Comparison of ENCODE assay signal across 15 cellular contexts in the genomic region with DNA sequence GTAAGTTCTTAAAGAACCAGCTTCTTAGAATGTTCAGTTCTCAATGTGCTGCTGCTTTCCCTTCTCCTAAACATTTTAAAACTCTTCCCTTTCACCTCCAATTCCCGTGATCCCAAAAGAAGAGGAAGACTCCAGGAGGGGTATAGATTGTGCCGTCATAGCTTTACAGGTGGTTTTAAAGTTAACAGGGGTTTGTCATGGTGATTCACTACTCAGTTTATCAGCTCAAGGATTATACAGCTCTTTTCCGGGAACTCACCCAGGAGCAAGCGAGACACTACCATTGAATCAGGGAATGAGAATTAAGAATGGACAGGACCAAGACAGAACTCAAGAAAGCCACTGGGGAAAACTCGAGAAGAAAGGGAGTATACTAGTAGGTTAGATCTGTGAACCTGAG.
A peak's percentile ranks its signal among the peaks of the same experiment; 100 is the strongest.
DNase-seq lines count a peak whose midpoint lies in the region; ATAC-seq and TF ChIP-seq lines count a peak whose summit lies in the region.
"Had no signal": no experiment of that assay in that cellular context is flagged by ENCODE, and none has a peak within 500 bp of the region (broad histone marks: within the 10 kb centered on the region; RNA-seq: fewer than 3 reads in every experiment).

No MANE protein-coding gene starts in this region.

- no CpG with 5 or more reads among the region's 5 CpGs for WGBS in IMR-90 (ENCODE audit: extremely low coverage in 2 of 2, insufficient read length in 1 of 2), 2 experiments

- ATAC-seq in CD4-positive, alpha-beta T cell (ENCODE audit: poor library complexity), result no peak
- ATAC-seq in IMR-90 (ENCODE audit: low read depth), result no peak
- no peak for ATAC-seq in natural killer cell
- ATAC-seq in GM21447 (IDR thresholded peaks at IDR 0.05; ENCODE audit: unreplicated experiment), result no peak
- ATAC-seq: A549 had no signal

- no peak overlapping the region for H3K4me2 ChIP-seq in IMR-90 (ENCODE audit: low read depth, low read length)
- H3K4me2 ChIP-seq: A549 had no signal

- TF ChIP-seq POLR2A in IMR-90 (IDR thresholded peaks at IDR 0.05; ENCODE audit: low read depth, low read length), result no peak

- dilution Hi-C loops in IMR-90 (cut with HindIII; ENCODE audit: low sequenced_read_pairs, unreplicated experiment), result no loop called here

- H4K20me1 ChIP-seq in IMR-90 (ENCODE audit: insufficient read depth, low read length), result no peaks in the 10 kb centered on the region

- H3K4ac ChIP-seq in IMR-90 (ENCODE audit: low read depth, low read length), result no peak overlapping the region

- BruUV-seq in IMR-90 (replicated peaks; lab: Mats Ljungman, UMichigan), result no TSS peak

- H2BK120ac ChIP-seq in IMR-90 (ENCODE audit: low read depth, low read length), result no peak overlapping the region

- no peaks in the 10 kb centered on the region for H3K79me1 ChIP-seq in IMR-90 (ENCODE audit: low read depth in 1 of 2, low read length in 2 of 2)

- no peak overlapping the region for H2BK15ac ChIP-seq in IMR-90 (ENCODE audit: low read depth, low read length)

- no peak overlapping the region for H3K18ac ChIP-seq in IMR-90 (ENCODE audit: low read depth, low read length)

- no peak overlapping the region for H4K91ac ChIP-seq in IMR-90 (ENCODE audit: insufficient read depth, low read depth, low read length)

- H3K9me1 ChIP-seq in IMR-90 (ENCODE audit: insufficient read depth, low read length), result peaks cover 13% of the 10 kb centered on the region

- H3K9me3 Mint-ChIP-seq in CD4-positive, alpha-beta T cell, result no peaks in the 10 kb centered on the region
- H3K9me3 Mint-ChIP-seq in natural killer cell, result no peaks in the 10 kb centered on the region

- no peak for TF ChIP-seq RAD21 in IMR-90 (IDR thresholded peaks at IDR 0.05; ENCODE audit: low read length)

- H3K27me3 ChIP-seq in CD4-positive, alpha-beta T cell (ENCODE audit: control insufficient read depth, insufficient read depth, low read length), result no peaks in the 10 kb centered on the region
- no peaks in the 10 kb centered on the region for H3K27me3 ChIP-seq in IMR-90 (ENCODE audit: control insufficient read depth, insufficient read depth, low read length)

- no peak overlapping the region for H2AK9ac ChIP-seq in IMR-90 (replicated peaks; ENCODE audit: low read depth, low read length, poor library complexity)

- no peak overlapping the region for H2BK20ac ChIP-seq in IMR-90 (ENCODE audit: low read depth, low read length)

- no peak overlapping the region for H2AK5ac ChIP-seq in IMR-90 (ENCODE audit: low read depth, low read length)

- H4K8ac ChIP-seq in IMR-90 (ENCODE audit: low read depth in 2 of 2, low read length in 2 of 2), result no peak overlapping the region

- H3K27ac Mint-ChIP-seq in CD4-positive, alpha-beta T cell, result peak overlapping the region; percentile 87
- peak overlapping the region; percentile 92 to 95 for H3K27ac Mint-ChIP-seq in natural killer cell

- POLR2A ChIA-PET in CD4-positive, alpha-beta T cell (lab: Charles Lee), result no interaction called here
- POLR2A ChIA-PET in IMR-90 (lab: Charles Lee; ENCODE audit: unreplicated experiment), result no interaction called here

- no peak overlapping the region for H3K27ac ChIP-seq in CD4-positive, alpha-beta T cell (ENCODE audit: low read depth, low read length)
- H3K27ac ChIP-seq in IMR-90 (ENCODE audit: insufficient read depth, low read length) (no peak overlapping the region), angular gyrus (ENCODE audit: low read depth, low read length) (peak overlapping the region; percentile 14)
- H3K27ac ChIP-seq: A549, C4-2B had no signal

- H3K36me3 ChIP-seq in IMR-90 (ENCODE audit: control insufficient read depth, insufficient read depth, low read length), result no peaks in the 10 kb centered on the region
- H3K36me3 ChIP-seq: HAP-1 had no signal

- intact Hi-C loops in CD4-positive, alpha-beta T cell (cut with DNase I, micrococcal nuclease), result loop anchor here in 1 of 2 experiments (10.0 kb wide), 1 partner anchor 960 kb away; no protein-coding TSS in a partner anchor
- intact Hi-C loops in IMR-90 (cut with micrococcal nuclease), result no loop called here
- intact Hi-C loops in natural killer cell (cut with micrococcal nuclease), result loop anchor here (10.0 kb wide), 1 partner anchor 300 kb away; no protein-coding TSS in a partner anchor

- CTCF ChIA-PET in CD4-positive, alpha-beta T cell (lab: Charles Lee), result no interaction called here
- CTCF ChIA-PET in IMR-90 (lab: Yijun Ruan, JAX), result interaction anchor here (0.7 kb wide), 1 partner anchor 70 kb away, joined by 3 read pairs; no protein-coding TSS in a partner anchor

- H3K36me3 Mint-ChIP-seq in CD4-positive, alpha-beta T cell (ENCODE audit: low read depth), result no peaks in the 10 kb centered on the region
- H3K36me3 Mint-ChIP-seq in natural killer cell, result no peaks in the 10 kb centered on the region

- peaks cover 12% of the 10 kb centered on the region for H3K4me1 ChIP-seq in IMR-90 (ENCODE audit: control insufficient read depth, insufficient read depth, low read length)
- H3K4me1 ChIP-seq: HAP-1 had no signal

- H3K4me1 Mint-ChIP-seq in CD4-positive, alpha-beta T cell (ENCODE audit: low read depth), result peaks cover 57% of the 10 kb centered on the region
- peaks cover 64% of the 10 kb centered on the region in 2 donors for H3K4me1 Mint-ChIP-seq in natural killer cell

- H2BK5ac ChIP-seq in IMR-90 (ENCODE audit: low read depth, low read length, poor library complexity, severe bottlenecking), result no peak overlapping the region

- no peaks in the 10 kb centered on the region for H3K27me3 Mint-ChIP-seq in CD4-positive, alpha-beta T cell
- H3K27me3 Mint-ChIP-seq in natural killer cell (ENCODE audit: low read depth in 2 of 2), result no peaks in the 10 kb centered on the region

- H3K9ac ChIP-seq in IMR-90 (ENCODE audit: low read depth, low read length), result no peak overlapping the region

- no peaks in the 10 kb centered on the region for H3K9me3 ChIP-seq in CD4-positive, alpha-beta T cell (ENCODE audit: control insufficient read depth, low read length)
- H3K9me3 ChIP-seq in IMR-90 (ENCODE audit: control insufficient read depth, insufficient read depth, low read length), result no peaks in the 10 kb centered on the region
- H3K9me3 ChIP-seq: A549, HAP-1 had no signal

- no peak overlapping the region for H3K4me3 Mint-ChIP-seq in CD4-positive, alpha-beta T cell
- H3K4me3 Mint-ChIP-seq in natural killer cell, result no peak overlapping the region

- no peak for DNase-seq in CD4-positive, alpha-beta T cell
- peak; percentile 18 for DNase-seq in IMR-90
- DNase-seq in natural killer cell, result no peak
- no peak for DNase-seq in NCI-H524 (lab: John Stamatoyannopoulos, UW)
- DNase-seq in HT-29 (ENCODE audit: low spot score), result no peak
- no peak for DNase-seq in NCI-H510A (lab: John Stamatoyannopoulos, UW)
- DNase-seq: DMS79, NCI-H187, NCI-H345, RPMI8226 had no signal

- no peak overlapping the region for H3K23ac ChIP-seq in IMR-90 (ENCODE audit: low read depth, low read length)

- in situ Hi-C loops in IMR-90 (cut with MboI; ENCODE audit: low sequenced_read_pairs), result no loop called here

- TF ChIP-seq CTCF in CD4-positive, alpha-beta T cell (IDR thresholded peaks at IDR 0.05), result no peak
- no peak for TF ChIP-seq CTCF in IMR-90 (conservative IDR thresholded peaks at IDR 0.05; ENCODE audit: low read depth, low read length)
- TF ChIP-seq CTCF in natural killer cell (IDR thresholded peaks at IDR 0.05), result no peak

- no peak overlapping the region for H3K14ac ChIP-seq in IMR-90 (replicated peaks; ENCODE audit: low read depth, low read length)

- no peak overlapping the region for H4K5ac ChIP-seq in IMR-90 (ENCODE audit: low read depth, low read length)

- no peak overlapping the region for H2AFZ ChIP-seq in IMR-90 (replicated peaks; ENCODE audit: low read length, poor library complexity)

- H3K56ac ChIP-seq in IMR-90 (ENCODE audit: extremely low read depth, insufficient read depth, low read length), result no peak overlapping the region

- H3K4me3 ChIP-seq in IMR-90 (ENCODE audit: insufficient read depth, low read depth, low read length), result no peak overlapping the region
- H3K4me3 ChIP-seq: A549, HAP-1 had no signal

TF ChIP-seq in IMR-90, 13 proteins besides CTCF, POLR2A, EP300 and RAD21:
- TF ChIP-seq BHLHE40 (IDR thresholded peaks at IDR 0.05; ENCODE audit: low read depth, low read length) (no peak), FOS (IDR thresholded peaks at IDR 0.05; ENCODE audit: low read depth, low read length) (no peak), SMC3 (IDR thresholded peaks at IDR 0.05; ENCODE audit: low read depth, low read length) (no peak), CEBPB (IDR thresholded peaks at IDR 0.05; ENCODE audit: low read depth, low read length) (no peak), NFE2L2 (IDR thresholded peaks at IDR 0.05; ENCODE audit: low read depth, low read length) (no peak)
TF ChIP-seq in IMR-90: peak in this region for 0.
